10 cellular contexts compared by ENCODE assay signal in the genomic region with DNA sequence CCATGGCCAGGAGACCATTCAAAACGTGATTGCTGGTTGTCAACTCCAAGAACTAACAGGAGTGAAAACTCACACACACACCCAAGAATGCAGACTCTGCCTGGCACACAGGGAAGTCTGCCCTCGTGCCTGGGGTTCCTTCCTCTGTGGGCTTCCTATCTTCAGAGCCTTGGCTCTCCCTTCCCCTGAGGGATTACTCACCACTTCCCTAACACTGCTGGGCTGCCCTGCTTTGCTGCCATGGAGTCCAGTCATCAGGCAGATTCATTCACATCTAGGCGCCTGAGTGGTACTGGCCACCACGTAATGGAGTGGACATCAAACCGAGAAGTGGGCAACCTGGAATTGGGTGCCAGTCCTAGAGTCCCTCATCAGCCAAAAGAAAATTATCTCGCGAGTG.
A peak's percentile ranks its signal among the peaks of the same experiment; 100 is the strongest.
DNase-seq lines count a peak whose midpoint lies in the region; ATAC-seq and TF ChIP-seq lines count a peak whose summit lies in the region.
"Had no signal": no experiment of that assay in that cellular context is flagged by ENCODE, and none has a peak within 500 bp of the region (broad histone marks: within the 10 kb centered on the region; RNA-seq: fewer than 3 reads in every experiment).

No MANE protein-coding gene starts in this region.

- ATAC-seq in Right ventricle myocardium superior (ENCODE audit: poor library complexity), result no peak
- no peak for ATAC-seq in HG03520 (IDR thresholded peaks at IDR 0.05; ENCODE audit: unreplicated experiment)

- H3K4me3 ChIP-seq in SU-DHL-6 (ENCODE audit: insufficient read depth, low read length, poor library complexity, severe bottlenecking), result no peak overlapping the region
- H3K4me3 ChIP-seq in testis, result no peak overlapping the region

- TF ChIP-seq CTCF in SU-DHL-6 (IDR thresholded peaks at IDR 0.05; ENCODE audit: insufficient read depth, low read length, poor library complexity, severe bottlenecking) (no peak), testis (IDR thresholded peaks at IDR 0.05) (no peak)

- no peaks in the 10 kb centered on the region for H3F3A ChIP-seq in SU-DHL-6 (ENCODE audit: insufficient read depth)

- no peaks in the 10 kb centered on the region for H3K79me2 ChIP-seq in SU-DHL-6 (ENCODE audit: insufficient read depth, low read length)

- H3K9me2 ChIP-seq in SU-DHL-6 (replicated peaks; ENCODE audit: insufficient read depth, low read length), result no peaks in the 10 kb centered on the region

- H3K27me3 ChIP-seq in SU-DHL-6 (ENCODE audit: low read length), result no peaks in the 10 kb centered on the region
- H3K27me3 ChIP-seq in testis, result no peaks in the 10 kb centered on the region

- intact Hi-C loops in Right ventricle myocardium superior (cut with DNase I), result no loop called here
- intact Hi-C loops in testis (cut with DNase I; ENCODE audit: low total_unique reads), result no loop called here

- no peaks in the 10 kb centered on the region for H4K20me1 ChIP-seq in SU-DHL-6 (ENCODE audit: low read depth, low read length)

- H3K9me3 ChIP-seq in SU-DHL-6 (ENCODE audit: insufficient read depth, low read length) (no peaks in the 10 kb centered on the region), testis (no peaks in the 10 kb centered on the region)
- H3K9me3 ChIP-seq: spleen had no signal

- peak overlapping the region; percentile 80 for H2AFZ ChIP-seq in SU-DHL-6 (ENCODE audit: low read depth, low read length, severe bottlenecking)

- H3K9ac ChIP-seq in SU-DHL-6 (ENCODE audit: low read length), result no peak overlapping the region

- H3K36me3 ChIP-seq in SU-DHL-6 (ENCODE audit: low read length) (no peaks in the 10 kb centered on the region), testis (ENCODE audit: low read depth, missing control alignments) (no peaks in the 10 kb centered on the region)
- H3K36me3 ChIP-seq: spleen had no signal

- no peak overlapping the region for H3K4me2 ChIP-seq in SU-DHL-6 (ENCODE audit: low read depth, low read length, poor library complexity, severe bottlenecking)

- WGBS in testis, 2 donors, result 63 to 86% methylated on average over 6 to 7 of the region's 7 CpGs

- DNase-seq in NCI-H748 treated with DMSO at 0.1 percent for 48 hours (lab: John Stamatoyannopoulos, UW), result peak; percentile 57
- no peak for DNase-seq in NCI-H748 (lab: John Stamatoyannopoulos, UW; ENCODE audit: unreplicated experiment)
- DNase-seq in Right ventricle myocardium superior, result peak; percentile 56
- DNase-seq in testis, result peak; percentile 32
- DNase-seq in NCI-H1436 (lab: John Stamatoyannopoulos, UW), result no peak
- no peak for DNase-seq in NCI-H2081 treated with DMSO at 0.1 percent for 48 hours (lab: John Stamatoyannopoulos, UW)

- no peak for TF ChIP-seq POLR2A in testis (IDR thresholded peaks at IDR 0.05)

- H3K27ac ChIP-seq in SU-DHL-6 (ENCODE audit: low read depth, low read length), result no peak overlapping the region
- H3K27ac ChIP-seq in testis, result no peak overlapping the region
- H3K27ac ChIP-seq: 22Rv1, spleen had no signal

- no peaks in the 10 kb centered on the region for H3K4me1 ChIP-seq in testis

Comparison
In these comparisons a context has a peak if more than half of its experiments do, and no peak if none do; other contexts are left out.
1. DNase-seq: peak in NCI-H748 treated with DMSO at 0.1 percent for 48 hours (single experiment), Right ventricle myocardium superior (single experiment) and testis (single experiment); none in NCI-H748 (single experiment), NCI-H1436 (single experiment) and NCI-H2081 treated with DMSO at 0.1 percent for 48 hours (single experiment).